ENCODE assay signal across 15 cellular contexts in the genomic region with DNA sequence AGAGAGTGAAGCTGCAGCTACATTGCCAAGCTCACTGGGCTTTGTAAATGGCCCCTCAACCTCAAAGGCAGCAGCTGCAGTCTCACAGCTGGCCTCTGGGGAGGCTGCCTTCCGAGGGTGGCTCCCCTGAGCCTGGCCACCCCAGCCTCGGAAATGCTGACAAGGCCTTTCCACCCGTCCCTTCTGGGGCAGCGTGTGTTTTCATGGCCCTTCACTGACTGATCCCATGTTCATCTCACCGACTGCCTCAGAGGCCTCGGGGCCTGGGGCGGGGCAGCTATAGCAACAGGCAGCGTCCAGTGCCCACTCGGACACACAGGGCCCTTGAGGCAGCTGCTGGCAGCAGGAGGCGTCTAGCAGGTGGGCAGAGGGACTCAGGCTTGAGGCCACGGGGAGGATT.
DNase-seq lines count a peak whose midpoint lies in the region; ATAC-seq, FAIRE-seq and TF ChIP-seq lines count a peak whose summit lies in the region.
"Had no signal": no experiment of that assay in that cellular context is flagged by ENCODE, and none has a peak within 500 bp of the region (broad histone marks: within the 10 kb centered on the region; RNA-seq: fewer than 3 reads in every experiment).

No MANE protein-coding gene starts in this region.

- no peak overlapping the region for H2BK12ac ChIP-seq in H1 (ENCODE audit: low read depth, low read length)

- FAIRE-seq in H1 (lab: Jason Lieb, UNC) = no peak
- FAIRE-seq: astrocyte, TTC549 had no signal

- no peak overlapping the region for H2BK15ac ChIP-seq in H1 (ENCODE audit: low read length)

- in situ Hi-C loops in ACHN (cut with HindIII; ENCODE audit: low pct_ligation_motif_present, low pct_unique_long_range_greater_than_20kb, low sequenced_read_pairs) = no loop called here

- H3K36me3 ChIP-seq in H1 (ENCODE audit: control insufficient read depth in 2 of 4, insufficient read depth in 4 of 4, low read length in 3 of 4) = no peaks in the 10 kb centered on the region
- H3K36me3 ChIP-seq: gastroesophageal sphincter, uterus had no signal

- peaks cover 13% of the 10 kb centered on the region; the same call in 1 of the 2 replicates for H3K79me1 ChIP-seq in H1 (ENCODE audit: low read depth, low read length)

- CTCF ChIA-PET in H1 (lab: Charles Lee; ENCODE audit: partially characterized antibody) = interaction anchor here (0.5 to 6.9 kb wide), 29 partner anchors 8 to 492 kb away, joined by 3 to 88 read pairs (median 6); no protein-coding TSS in a partner anchor

- H4K8ac ChIP-seq in H1 (ENCODE audit: extremely low read depth, insufficient read depth, low read length) = no peak overlapping the region

- no peak for TF ChIP-seq POLR2A in H1 (IDR thresholded peaks at IDR 0.05; ENCODE audit: control extremely low read depth in 1 of 2, low read depth in 2 of 2, low read length in 2 of 2)

- H4K20me1 ChIP-seq in H1 (replicated peaks in 1 of 2; ENCODE audit: control insufficient read depth in 1 of 2, insufficient read depth in 2 of 2, low read length in 2 of 2) = peaks cover 16% of the 10 kb centered on the region in 2 experiments

- H2BK5ac ChIP-seq in H1 (ENCODE audit: low read depth, low read length) = no peak overlapping the region

- DNase-seq in NCI-H510A (lab: John Stamatoyannopoulos, UW) (peak; percentile 29), H1 (ENCODE audit: low read depth in 1 of 2, low spot score in 2 of 2) (no peak), posterior vena cava (ENCODE audit: low spot score) (peak; percentile 67), ACHN (no peak)
- DNase-seq in activated CD4-positive, alpha-beta T cell treated with anti-CD3 and anti-CD28 coated beads for 48 hours = no peak
- DNase-seq: activated CD4-positive, alpha-beta T cell treated with anti-CD3 and anti-CD28 coated beads, Interleukin-2, amount 50 U/mL, for 1 hour; activated naive CD4-positive, alpha-beta T cell treated with anti-CD3 and anti-CD28 coated beads, Interleukin-2, amount 10 ng/mL, durations not matched to agents 7 days and 5 days; stimulated activated CD4-positive, alpha-beta T cell treated with anti-CD3 and anti-CD28 coated beads, Interleukin-2, amount 100 ng/mL, for 48 hours; uterus had no signal

- H3K9ac ChIP-seq in H1 (replicated peaks in 1 of 4; ENCODE audit: extremely low read depth in 1 of 4, low read depth in 3 of 4, low read length in 3 of 4) = no peak overlapping the region

- peaks cover 0 to 16% (median 11%) of the 10 kb centered on the region in 4 experiments; a peak in 6 of 7 replicates for H3K4me1 ChIP-seq in H1 (replicated peaks in 1 of 4; ENCODE audit: control insufficient read depth in 3 of 4, insufficient read depth in 4 of 4, low read length in 3 of 4)

- no peak overlapping the region for H3K23ac ChIP-seq in H1 (ENCODE audit: insufficient read length)

- no peak overlapping the region for H2BK20ac ChIP-seq in H1 (ENCODE audit: low read length)

- no peak overlapping the region for H4K91ac ChIP-seq in H1 (replicated peaks; ENCODE audit: insufficient read length, low read length)

- peaks cover 0 to 61% of the 10 kb centered on the region in 2 experiments; a peak in 2 of 4 replicates for H3K79me2 ChIP-seq in H1 (ENCODE audit: control insufficient read depth in 1 of 2, insufficient read depth in 2 of 2, low read length in 2 of 2)

- intact Hi-C loops in posterior vena cava (cut with DNase I) = no loop called here

- H3K23me2 ChIP-seq in H1 (ENCODE audit: low read depth, low read length) = no peaks in the 10 kb centered on the region; the same call in 1 of the 2 replicates

- TF ChIP-seq EP300 in H1 (IDR thresholded peaks at IDR 0.05; ENCODE audit: borderline replicate concordance in 1 of 2, low read depth in 2 of 2, low read length in 2 of 2) = no peak

- no peaks in the 10 kb centered on the region for H3K27me3 ChIP-seq in H1 (replicated peaks in 1 of 4; ENCODE audit: control insufficient read depth in 3 of 4, extremely low read depth in 1 of 4, insufficient read depth in 3 of 4, low read length in 3 of 4)
- H3K27me3 ChIP-seq: gastroesophageal sphincter, uterus had no signal

- WGBS in H1 (ENCODE audit: extremely low coverage in 1 of 2, insufficient coverage in 1 of 2, insufficient read length in 1 of 2, insufficient replicate concordance in 2 of 2, low coverage in 1 of 2, low lambda C conversion rate in 2 of 2, missing lambda C conversion rate in 1 of 2), 2 experiments = 83% methylated on average over 11 of the region's 11 CpGs; no CpG with 5 or more reads in 1 of the 2 experiments

- H2AK5ac ChIP-seq in H1 (ENCODE audit: low read depth, low read length) = no peak overlapping the region

- H4K5ac ChIP-seq in H1 (ENCODE audit: insufficient read length, low read depth, low read length) = no peak overlapping the region

- no peak overlapping the region for H3K4ac ChIP-seq in H1 (replicated peaks; ENCODE audit: insufficient read length, low read depth, low read length)

- no peak overlapping the region for H3K56ac ChIP-seq in H1 (replicated peaks; ENCODE audit: insufficient read length, low read depth, low read length)

- no peak overlapping the region for H3K4me2 ChIP-seq in H1 (ENCODE audit: insufficient read depth in 1 of 2, low read depth in 2 of 2, low read length in 2 of 2)

- H3K18ac ChIP-seq in H1 (ENCODE audit: extremely low read depth, low read length) = no peak overlapping the region

- no peaks in the 10 kb centered on the region for H3K9me3 ChIP-seq in H1 (ENCODE audit: insufficient read depth in 2 of 2, low read depth in 1 of 2, low read length in 1 of 2)
- H3K9me3 ChIP-seq: gastroesophageal sphincter, uterus had no signal

- ATAC-seq in HG03097 (IDR thresholded peaks at IDR 0.05; ENCODE audit: low FRiP score, unreplicated experiment) = no peak
- ATAC-seq in GM18498 (IDR thresholded peaks at IDR 0.05; ENCODE audit: unreplicated experiment) = no peak
- ATAC-seq: gastroesophageal sphincter had no signal

- H3K14ac ChIP-seq in H1 (ENCODE audit: insufficient read length) = no peak overlapping the region

- POLR2A ChIA-PET in H1 (lab: Charles Lee; ENCODE audit: partially characterized antibody) = interaction anchor here (1.3 to 1.5 kb wide), 2 partner anchors 14 to 17 kb away, joined by 4 to 5 read pairs; no protein-coding TSS in a partner anchor

- TF ChIP-seq CTCF in GM12872 (IDR thresholded peaks at IDR 0.05; ENCODE audit: insufficient read depth, low read depth, low read length) = 0 out of 3 replicates have a peak, but pooled peaks have one; percentile 19
- peak in 2 of 3 experiments; percentile 45 to 48; a peak in 3 of 4 replicates for TF ChIP-seq CTCF in H1 (IDR thresholded peaks at IDR 0.05; ENCODE audit: control extremely low read depth in 1 of 3, insufficient read depth in 1 of 3, low read depth in 1 of 3, low read length in 3 of 3)

- H3K27ac ChIP-seq in H1 (ENCODE audit: low read depth, low read length) = no peak overlapping the region
- H3K27ac ChIP-seq: gastroesophageal sphincter, uterus had no signal

- no peak overlapping the region for H2BK120ac ChIP-seq in H1 (replicated peaks; ENCODE audit: low read depth, low read length)

- H3K4me3 ChIP-seq in H1 (ENCODE audit: extremely low read depth in 1 of 4, insufficient read depth in 2 of 4, low read depth in 3 of 4, low read length in 4 of 4) = no peak overlapping the region
- H3K4me3 ChIP-seq: gastroesophageal sphincter, uterus had no signal

- no peak overlapping the region for H2AFZ ChIP-seq in H1 (ENCODE audit: low read length)

- TF ChIP-seq RAD21 in H1 (IDR thresholded peaks at IDR 0.05 in 1 of 2, conservative IDR thresholded peaks at IDR 0.05 in 1 of 2; ENCODE audit: low read depth in 2 of 2, low read length in 2 of 2) = peak; percentile 12 to 28; a peak in 2 of 4 replicates

TF ChIP-seq in H1, 55 proteins besides CTCF, POLR2A, EP300 and RAD21:
- TF ChIP-seq MAFK (IDR thresholded peaks at IDR 0.05; ENCODE audit: low read depth, low read length) (peak; percentile 69; the same call in 1 of the 2 replicates), RXRA (IDR thresholded peaks at IDR 0.05; ENCODE audit: insufficient read depth, low read depth, low read length) (no peak)

Comparison
In these comparisons a context has a peak if more than half of its experiments do, and no peak if none do; other contexts are left out.
1. DNase-seq: peak in NCI-H510A (single experiment) and posterior vena cava (single experiment); none in H1 (0 of 2), ACHN (single experiment) and activated CD4-positive, alpha-beta T cell treated with anti-CD3 and anti-CD28 coated beads for 48 hours (single experiment).